Comparison of ENCODE assay signal across 10 cellular contexts in genomic region chr11:66857927-66858185, GRCh38. TPM values are rescaled to one million over a fixed set of nuclear protein-coding genes. Genes with fewer than 3 reads are reported as not detected.
A peak's percentile ranks its signal among the peaks of the same experiment; 100 is the strongest.
DNase-seq lines count a peak whose midpoint lies in the region; ATAC-seq and TF ChIP-seq lines count a peak whose summit lies in the region.
"Had no signal": no experiment of that assay in that cellular context is flagged by ENCODE, and none has a peak within 500 bp of the region (broad histone marks: within the 10 kb centered on the region; RNA-seq: fewer than 3 reads in every experiment).

No MANE protein-coding gene starts in this region.

- no peaks in the 10 kb centered on the region for H3K36me3 ChIP-seq in SU-DHL-6 (ENCODE audit: low read length)

- H2AFZ ChIP-seq in SU-DHL-6 (ENCODE audit: low read depth, low read length, severe bottlenecking): no peak overlapping the region

- no peak overlapping the region for H3K4me3 ChIP-seq in SU-DHL-6 (ENCODE audit: insufficient read depth, low read length, poor library complexity, severe bottlenecking)
- peak overlapping the region; percentile 72 for H3K4me3 ChIP-seq in fibroblast of pulmonary artery (replicated peaks; ENCODE audit: low read depth, low read length)

- no peaks in the 10 kb centered on the region for H3K9me3 Mint-ChIP-seq in activated CD8-positive, alpha-beta memory T cell treated with anti-CD3 and anti-CD28 coated beads, Interleukin-2, amount 10 ng/mL, durations not matched to agents 7 days and 5 days (ENCODE audit: low read depth)
- no peaks in the 10 kb centered on the region for H3K9me3 Mint-ChIP-seq in stimulated activated naive B cell treated with anti-CD40 and anti-IgM and Interleukin-4, amounts not matched to agents 10 μg/mL and 1 μg/mL and 100 μg/mL, for 72 hours

- H3K27ac ChIP-seq in SU-DHL-6 (ENCODE audit: low read depth, low read length): no peak overlapping the region

- DNase-seq in activated CD8-positive, alpha-beta memory T cell treated with anti-CD3 and anti-CD28 coated beads, Interleukin-2, amount 10 ng/mL, durations not matched to agents 7 days and 5 days: no peak
- no peak for DNase-seq in activated CD8-positive, alpha-beta memory T cell treated with anti-CD3 and anti-CD28 coated beads, Interleukin-2, amount 50 U/mL, for 4 hours
- DNase-seq in fibroblast of pulmonary artery (ENCODE audit: low read depth) (no peak), AG08395 (ENCODE audit: low spot score) (no peak)
- DNase-seq in stimulated activated naive B cell treated with anti-CD40 and anti-IgM and Interleukin-4, amounts not matched to agents 10 μg/mL and 1 μg/mL and 100 μg/mL, for 72 hours: no peak
- no peak for DNase-seq in stimulated activated CD4-positive, alpha-beta T cell treated with anti-CD3 and anti-CD28 coated beads, Interleukin-4, amount 100 ng/mL, for 4 hours
- DNase-seq: aorta, NCI-H187 treated with DMSO at 0.1 percent for 48 hours had no signal

- H3K27ac Mint-ChIP-seq in activated CD8-positive, alpha-beta memory T cell treated with anti-CD3 and anti-CD28 coated beads, Interleukin-2, amount 10 ng/mL, durations not matched to agents 7 days and 5 days: no peak overlapping the region
- H3K27ac Mint-ChIP-seq in stimulated activated naive B cell treated with anti-CD40 and anti-IgM and Interleukin-4, amounts not matched to agents 10 μg/mL and 1 μg/mL and 100 μg/mL, for 72 hours: no peak overlapping the region

- H3K9ac ChIP-seq in SU-DHL-6 (ENCODE audit: low read length): peak overlapping the region; percentile 77; the same call in 1 of the 2 replicates

- no peaks in the 10 kb centered on the region for H3K9me3 ChIP-seq in SU-DHL-6 (ENCODE audit: insufficient read depth, low read length)

- peak overlapping the region; percentile 75 for H3K4me3 Mint-ChIP-seq in activated CD8-positive, alpha-beta memory T cell treated with anti-CD3 and anti-CD28 coated beads, Interleukin-2, amount 10 ng/mL, durations not matched to agents 7 days and 5 days
- peak overlapping the region; percentile 84 to 86 for H3K4me3 Mint-ChIP-seq in stimulated activated naive B cell treated with anti-CD40 and anti-IgM and Interleukin-4, amounts not matched to agents 10 μg/mL and 1 μg/mL and 100 μg/mL, for 72 hours

- H3K9me2 ChIP-seq in SU-DHL-6 (replicated peaks; ENCODE audit: insufficient read depth, low read length): no peaks in the 10 kb centered on the region

- H4K20me1 ChIP-seq in SU-DHL-6 (ENCODE audit: low read depth, low read length): no peaks in the 10 kb centered on the region

- H3K36me3 Mint-ChIP-seq in activated CD8-positive, alpha-beta memory T cell treated with anti-CD3 and anti-CD28 coated beads, Interleukin-2, amount 10 ng/mL, durations not matched to agents 7 days and 5 days: no peaks in the 10 kb centered on the region
- H3K36me3 Mint-ChIP-seq in stimulated activated naive B cell treated with anti-CD40 and anti-IgM and Interleukin-4, amounts not matched to agents 10 μg/mL and 1 μg/mL and 100 μg/mL, for 72 hours: peaks cover 3 to 4% of the 10 kb centered on the region in 2 donors

- no peaks in the 10 kb centered on the region for H3K27me3 Mint-ChIP-seq in activated CD8-positive, alpha-beta memory T cell treated with anti-CD3 and anti-CD28 coated beads, Interleukin-2, amount 10 ng/mL, durations not matched to agents 7 days and 5 days
- no peaks in the 10 kb centered on the region for H3K27me3 Mint-ChIP-seq in stimulated activated naive B cell treated with anti-CD40 and anti-IgM and Interleukin-4, amounts not matched to agents 10 μg/mL and 1 μg/mL and 100 μg/mL, for 72 hours

- no peak for TF ChIP-seq CTCF in SU-DHL-6 (IDR thresholded peaks at IDR 0.05; ENCODE audit: insufficient read depth, low read length, poor library complexity, severe bottlenecking)
- TF ChIP-seq CTCF in fibroblast of pulmonary artery (IDR thresholded peaks at IDR 0.05; ENCODE audit: low read length, missing control alignments): no peak

- no peaks in the 10 kb centered on the region for H3K79me2 ChIP-seq in SU-DHL-6 (ENCODE audit: insufficient read depth, low read length)

- H3K4me2 ChIP-seq in SU-DHL-6 (ENCODE audit: low read depth, low read length, poor library complexity, severe bottlenecking): peak overlapping the region; percentile 88

- peaks cover 10% of the 10 kb centered on the region for H3K4me1 Mint-ChIP-seq in activated CD8-positive, alpha-beta memory T cell treated with anti-CD3 and anti-CD28 coated beads, Interleukin-2, amount 10 ng/mL, durations not matched to agents 7 days and 5 days
- peaks cover 9 to 21% of the 10 kb centered on the region in 2 donors for H3K4me1 Mint-ChIP-seq in stimulated activated naive B cell treated with anti-CD40 and anti-IgM and Interleukin-4, amounts not matched to agents 10 μg/mL and 1 μg/mL and 100 μg/mL, for 72 hours

- H3F3A ChIP-seq in SU-DHL-6 (ENCODE audit: insufficient read depth): peaks cover 9% of the 10 kb centered on the region; the same call in 1 of the 2 replicates

- ATAC-seq in activated CD8-positive, alpha-beta memory T cell treated with anti-CD3 and anti-CD28 coated beads, Interleukin-2, amount 10 ng/mL, durations not matched to agents 7 days and 5 days: no peak
- no peak for ATAC-seq in stimulated activated naive B cell treated with anti-CD40 and anti-IgM and Interleukin-4, amounts not matched to agents 10 μg/mL and 1 μg/mL and 100 μg/mL, for 72 hours (replicated peaks)
- no peak for ATAC-seq in GM21723 (IDR thresholded peaks at IDR 0.05; ENCODE audit: unreplicated experiment)

- CTCF ChIA-PET in activated CD8-positive, alpha-beta memory T cell treated with anti-CD3 and anti-CD28 coated beads, Interleukin-2, amount 10 ng/mL, durations not matched to agents 7 days and 5 days (lab: Charles Lee): no interaction called here

- H3K27me3 ChIP-seq in SU-DHL-6 (ENCODE audit: low read length): no peaks in the 10 kb centered on the region

RNA-seq across cellular contexts. Expression of gene LRFN4, which starts 1.0 kb away (rescaled TPM):
- total RNA-seq in activated CD8-positive, alpha-beta memory T cell treated with anti-CD3 and anti-CD28 coated beads, Interleukin-2, amount 10 ng/mL, durations not matched to agents 7 days and 5 days: 10 to 100 TPM; 29.0 to 29.8 TPM

RNA-seq across cellular contexts. Expression of gene RCE1, which starts 14.6 kb away (rescaled TPM):
- 10 to 100 TPM; 24.1 to 25.7 TPM for total RNA-seq in activated CD8-positive, alpha-beta memory T cell treated with anti-CD3 and anti-CD28 coated beads, Interleukin-2, amount 10 ng/mL, durations not matched to agents 7 days and 5 days
